Comparison of ENCODE assay signal across 9 cellular contexts in genomic region chr9:133238851-133239532, GRCh38. TPM values are rescaled to one million over a fixed set of nuclear protein-coding genes. Genes with fewer than 3 reads are reported as not detected.
DNase-seq lines count a peak whose midpoint lies in the region; ATAC-seq and TF ChIP-seq lines count a peak whose summit lies in the region.
"Had no signal": no experiment of that assay in that cellular context is flagged by ENCODE, and none has a peak within 500 bp of the region (broad histone marks: within the 10 kb centered on the region; RNA-seq: fewer than 3 reads in every experiment).

No MANE protein-coding gene starts in this region.

- DNase-seq in GM12865 (ENCODE audit: low read depth) (peak; percentile 58), OCI-LY7 (ENCODE audit: low spot score) (peak; percentile 44), fibroblast of villous mesenchyme (ENCODE audit: low read depth) (peak; percentile 74), nephron progenitor cell (peak; percentile 72), NCI-H1417 (lab: John Stamatoyannopoulos, UW) (no peak), NCI-H524 treated with DMSO at 0.1 percent for 48 hours (lab: John Stamatoyannopoulos, UW) (no peak)
- peak; percentile 61 for DNase-seq in activated T-helper 1 cell treated with anti-CD3 and anti-CD28 coated beads, Interleukin-12 subunit alpha, Interleukin-12 subunit beta, Interleukin-2, Interleukin-4 antibody, amounts not matched to agents 30 ng/mL and 10 ng/mL and 1 ng/mL, durations not matched to agents 14 hours and 24 hours and 36 hours (ENCODE audit: low spot score)
- peak; percentile 67 to 75 for DNase-seq in stimulated activated naive CD8-positive, alpha-beta T cell treated with anti-CD3 and anti-CD28 coated beads, Interleukin-15, amount 100 ng/mL, for 72 hours

- no peaks in the 10 kb centered on the region for H3K36me3 Mint-ChIP-seq in activated T-helper 1 cell treated with anti-CD3 and anti-CD28 coated beads, Interleukin-12 subunit alpha, Interleukin-12 subunit beta, Interleukin-2, Interleukin-4 antibody, amounts not matched to agents 30 ng/mL and 10 ng/mL and 1 ng/mL, durations not matched to agents 14 hours and 24 hours and 36 hours (ENCODE audit: low read depth)
- no peaks in the 10 kb centered on the region for H3K36me3 Mint-ChIP-seq in nephron progenitor cell (ENCODE audit: low read depth)

- no TSS peak for BruUV-seq in OCI-LY7 (replicated peaks; lab: Mats Ljungman, UMichigan)

- intact Hi-C loops in OCI-LY7 (cut with micrococcal nuclease; ENCODE audit: unreplicated experiment) = no loop called here
- intact Hi-C loops in activated T-helper 1 cell treated with anti-CD3 and anti-CD28 coated beads, Interleukin-12 subunit alpha, Interleukin-12 subunit beta, Interleukin-2, Interleukin-4 antibody, amounts not matched to agents 30 ng/mL and 10 ng/mL and 1 ng/mL, durations not matched to agents 14 hours and 24 hours and 36 hours (cut with micrococcal nuclease) = loop anchor here (1.0 kb wide), 2 partner anchors 90 to 247 kb away; no protein-coding TSS in a partner anchor

- H4K20me1 ChIP-seq in OCI-LY7 (ENCODE audit: insufficient read depth, low read length) = no peaks in the 10 kb centered on the region

- H3K27ac ChIP-seq in OCI-LY7 (ENCODE audit: low read depth, low read length, poor library complexity, severe bottlenecking) = no peak overlapping the region

- no peak overlapping the region for H3K4me2 ChIP-seq in OCI-LY7 (ENCODE audit: low read length)

- H3K9me2 ChIP-seq in OCI-LY7 (ENCODE audit: insufficient read depth, low read length) = no peaks in the 10 kb centered on the region

- H3K4me3 ChIP-seq in GM12865 (ENCODE audit: low read depth, low read length) (no peak overlapping the region), OCI-LY7 (ENCODE audit: low read depth, low read length, poor library complexity, severe bottlenecking) (no peak overlapping the region), fibroblast of villous mesenchyme (ENCODE audit: low read depth, low read length) (peak overlapping the region; percentile 62)

- H3K4me3 Mint-ChIP-seq in activated T-helper 1 cell treated with anti-CD3 and anti-CD28 coated beads, Interleukin-12 subunit alpha, Interleukin-12 subunit beta, Interleukin-2, Interleukin-4 antibody, amounts not matched to agents 30 ng/mL and 10 ng/mL and 1 ng/mL, durations not matched to agents 14 hours and 24 hours and 36 hours = peak overlapping the region; percentile 49
- H3K4me3 Mint-ChIP-seq in nephron progenitor cell = peak overlapping the region; percentile 72
- H3K4me3 Mint-ChIP-seq in stimulated activated naive CD8-positive, alpha-beta T cell treated with anti-CD3 and anti-CD28 coated beads, Interleukin-15, amount 100 ng/mL, for 72 hours = peak overlapping the region; percentile 78 to 82

- H3K4me1 ChIP-seq in OCI-LY7 (ENCODE audit: insufficient read depth, low read length, poor library complexity, severe bottlenecking) = no peaks in the 10 kb centered on the region

- H3K79me2 ChIP-seq in OCI-LY7 (ENCODE audit: insufficient read depth, low read depth, low read length) = no peaks in the 10 kb centered on the region

- H3K27me3 Mint-ChIP-seq in activated T-helper 1 cell treated with anti-CD3 and anti-CD28 coated beads, Interleukin-12 subunit alpha, Interleukin-12 subunit beta, Interleukin-2, Interleukin-4 antibody, amounts not matched to agents 30 ng/mL and 10 ng/mL and 1 ng/mL, durations not matched to agents 14 hours and 24 hours and 36 hours (ENCODE audit: insufficient read depth) = peaks cover 14% of the 10 kb centered on the region
- peaks cover 23% of the 10 kb centered on the region for H3K27me3 Mint-ChIP-seq in nephron progenitor cell (ENCODE audit: low read depth, poor library complexity)
- peaks cover 28% of the 10 kb centered on the region for H3K27me3 Mint-ChIP-seq in stimulated activated naive CD8-positive, alpha-beta T cell treated with anti-CD3 and anti-CD28 coated beads, Interleukin-15, amount 100 ng/mL, for 72 hours

- peak; percentile 94 for ATAC-seq in stimulated activated naive CD8-positive, alpha-beta T cell treated with anti-CD3 and anti-CD28 coated beads, Interleukin-15, amount 100 ng/mL, for 72 hours

- no peaks in the 10 kb centered on the region for H3K9me3 ChIP-seq in OCI-LY7 (ENCODE audit: low read length)

- peaks cover 14% of the 10 kb centered on the region for H3K4me1 Mint-ChIP-seq in activated T-helper 1 cell treated with anti-CD3 and anti-CD28 coated beads, Interleukin-12 subunit alpha, Interleukin-12 subunit beta, Interleukin-2, Interleukin-4 antibody, amounts not matched to agents 30 ng/mL and 10 ng/mL and 1 ng/mL, durations not matched to agents 14 hours and 24 hours and 36 hours (ENCODE audit: low read depth)
- peaks cover 33% of the 10 kb centered on the region for H3K4me1 Mint-ChIP-seq in nephron progenitor cell
- peaks cover 19% of the 10 kb centered on the region for H3K4me1 Mint-ChIP-seq in stimulated activated naive CD8-positive, alpha-beta T cell treated with anti-CD3 and anti-CD28 coated beads, Interleukin-15, amount 100 ng/mL, for 72 hours

- POLR2A ChIA-PET in OCI-LY7 (lab: Charles Lee) = no interaction called here

- no peaks in the 10 kb centered on the region for H3K9me3 Mint-ChIP-seq in activated T-helper 1 cell treated with anti-CD3 and anti-CD28 coated beads, Interleukin-12 subunit alpha, Interleukin-12 subunit beta, Interleukin-2, Interleukin-4 antibody, amounts not matched to agents 30 ng/mL and 10 ng/mL and 1 ng/mL, durations not matched to agents 14 hours and 24 hours and 36 hours
- no peaks in the 10 kb centered on the region for H3K9me3 Mint-ChIP-seq in nephron progenitor cell
- H3K9me3 Mint-ChIP-seq in stimulated activated naive CD8-positive, alpha-beta T cell treated with anti-CD3 and anti-CD28 coated beads, Interleukin-15, amount 100 ng/mL, for 72 hours = no peaks in the 10 kb centered on the region

- CTCF ChIA-PET in OCI-LY7 (lab: Charles Lee; ENCODE audit: unreplicated experiment) = no interaction called here

- H3K27ac Mint-ChIP-seq in activated T-helper 1 cell treated with anti-CD3 and anti-CD28 coated beads, Interleukin-12 subunit alpha, Interleukin-12 subunit beta, Interleukin-2, Interleukin-4 antibody, amounts not matched to agents 30 ng/mL and 10 ng/mL and 1 ng/mL, durations not matched to agents 14 hours and 24 hours and 36 hours = no peak overlapping the region
- no peak overlapping the region for H3K27ac Mint-ChIP-seq in nephron progenitor cell
- H3K27ac Mint-ChIP-seq in stimulated activated naive CD8-positive, alpha-beta T cell treated with anti-CD3 and anti-CD28 coated beads, Interleukin-15, amount 100 ng/mL, for 72 hours = peak overlapping the region in 1 of 2 donors; percentile 48

- no peaks in the 10 kb centered on the region for H3K36me3 ChIP-seq in OCI-LY7 (ENCODE audit: insufficient read depth, low read length)

- H2AFZ ChIP-seq in OCI-LY7 (ENCODE audit: low read length) = no peak overlapping the region

- TF ChIP-seq CTCF in GM12865 (IDR thresholded peaks at IDR 0.05; ENCODE audit: insufficient read depth, low read depth, low read length, missing control alignments) = peak; percentile 52
- TF ChIP-seq CTCF in OCI-LY7 (conservative IDR thresholded peaks at IDR 0.05; ENCODE audit: low read length) = peak; percentile 77
- TF ChIP-seq CTCF in fibroblast of villous mesenchyme (IDR thresholded peaks at IDR 0.05; ENCODE audit: insufficient read depth, low read depth, low read length) = peak; percentile 83
- TF ChIP-seq CTCF in nephron progenitor cell (IDR thresholded peaks at IDR 0.05) = peak; percentile 70

RNA-seq across cellular contexts. Expression of gene OBP2B, which starts 29.9 kb away (rescaled TPM):
- total RNA-seq in OCI-LY7 (2014; rRNA removed; shearing (Covaris generic)) = not detected in 2 replicates
- not detected in 2 replicates for total RNA-seq in OCI-LY7 (2022)
- total RNA-seq in activated T-helper 1 cell treated with anti-CD3 and anti-CD28 coated beads, Interleukin-12 subunit alpha, Interleukin-12 subunit beta, Interleukin-2, Interleukin-4 antibody, amounts not matched to agents 30 ng/mL and 10 ng/mL and 1 ng/mL, durations not matched to agents 14 hours and 24 hours and 36 hours = not detected in 2 replicates
- total RNA-seq in fibroblast of villous mesenchyme = not detected in 2 replicates
- total RNA-seq: frontal cortex had no signal

RNA-seq across cellular contexts. Expression of gene ABO, which starts 36.0 kb away (rescaled TPM):
- total RNA-seq in OCI-LY7 (2014; rRNA removed; shearing (Covaris generic)) = not detected in 2 replicates
- total RNA-seq in OCI-LY7 (2022) (not detected in 2 replicates), fibroblast of villous mesenchyme (not detected in 2 replicates)
- total RNA-seq in activated T-helper 1 cell treated with anti-CD3 and anti-CD28 coated beads, Interleukin-12 subunit alpha, Interleukin-12 subunit beta, Interleukin-2, Interleukin-4 antibody, amounts not matched to agents 30 ng/mL and 10 ng/mL and 1 ng/mL, durations not matched to agents 14 hours and 24 hours and 36 hours = 0.34 and 0.60 TPM in 2 replicates
- total RNA-seq: frontal cortex had no signal

Comparison
In these comparisons a context has a peak if more than half of its experiments do, and no peak if none do; other contexts are left out.
1. DNase-seq: peak in GM12865 (single experiment), OCI-LY7 (single experiment), activated T-helper 1 cell treated with anti-CD3 and anti-CD28 coated beads, Interleukin-12 subunit alpha, Interleukin-12 subunit beta, Interleukin-2, Interleukin-4 antibody, amounts not matched to agents 30 ng/mL and 10 ng/mL and 1 ng/mL, durations not matched to agents 14 hours and 24 hours and 36 hours (single experiment), fibroblast of villous mesenchyme (single experiment), nephron progenitor cell (single experiment) and stimulated activated naive CD8-positive, alpha-beta T cell treated with anti-CD3 and anti-CD28 coated beads, Interleukin-15, amount 100 ng/mL, for 72 hours (2 of 2); none in NCI-H1417 (0 of 3) and NCI-H524 treated with DMSO at 0.1 percent for 48 hours (single experiment).
2. Peak in every context shown above with its lines, with median percentiles within 50 percentile points of each other: CTCF ChIP-seq and H3K4me3 Mint-ChIP-seq.